28 cellular contexts compared by ENCODE assay signal in the genomic region with DNA sequence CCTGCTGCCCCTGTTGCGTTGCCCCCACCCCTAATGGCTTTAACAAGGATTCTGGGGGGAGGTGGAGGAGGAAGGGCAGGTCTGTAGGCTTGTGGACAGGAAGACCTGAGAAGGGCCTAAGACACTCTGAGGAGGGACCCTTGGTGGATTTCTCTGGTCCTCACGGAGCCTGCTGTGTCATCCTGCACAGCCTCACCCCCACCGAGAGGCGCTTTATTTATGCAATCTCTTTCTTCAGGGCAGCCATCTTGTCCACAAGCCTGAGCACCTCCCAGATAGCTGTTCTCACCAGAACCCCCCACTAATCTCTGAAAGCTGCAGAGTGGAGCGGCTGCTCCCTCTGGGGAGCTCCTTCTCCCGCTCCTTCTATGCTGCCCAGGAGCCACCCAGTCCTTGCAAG. TPM values are rescaled to one million over a fixed set of nuclear protein-coding genes. Genes with fewer than 3 reads are reported as not detected.
A peak's percentile ranks its signal among the peaks of the same experiment; 100 is the strongest.
DNase-seq lines count a peak whose midpoint lies in the region; ATAC-seq, FAIRE-seq and TF ChIP-seq lines count a peak whose summit lies in the region.
"Had no signal": no experiment of that assay in that cellular context is flagged by ENCODE, and none has a peak within 500 bp of the region (broad histone marks: within the 10 kb centered on the region; RNA-seq: fewer than 3 reads in every experiment).

No MANE protein-coding gene starts in this region.

- H4K8ac ChIP-seq in neuronal stem cell (ENCODE audit: low read depth, low read length) = no peak overlapping the region

- peak overlapping the region; percentile 23 for H3K4ac ChIP-seq in neuronal stem cell (ENCODE audit: low read length)

- no peak overlapping the region for H2BK5ac ChIP-seq in neuronal stem cell (ENCODE audit: low read length)

- H3K9me3 ChIP-seq in WERI-Rb-1 (ENCODE audit: severe bottlenecking) (no peaks in the 10 kb centered on the region), K562 (replicated peaks; ENCODE audit: control insufficient read depth, insufficient read depth, low read depth, low read length) (no peaks in the 10 kb centered on the region), neuronal stem cell (replicated peaks in 1 of 2; ENCODE audit: control insufficient read depth in 2 of 2, insufficient read depth in 1 of 2, low read depth in 1 of 2, low read length in 2 of 2) (peaks cover 0 to 4% of the 10 kb centered on the region in 2 donors)
- H3K9me3 ChIP-seq: BE2C had no signal

- H3K27me3 ChIP-seq in WERI-Rb-1 (ENCODE audit: insufficient read depth, low read depth, severe bottlenecking) (no peaks in the 10 kb centered on the region), K562 (ENCODE audit: control insufficient read depth in 2 of 2, insufficient read depth in 2 of 2, low read length in 2 of 2) (peaks cover 6 to 22% of the 10 kb centered on the region in 2 experiments), neuronal stem cell (ENCODE audit: control insufficient read depth in 3 of 3, insufficient read depth in 3 of 3, low read depth in 1 of 3, low read length in 3 of 3) (peaks cover 0 to 15% (median 0%) of the 10 kb centered on the region in 3 experiments)
- H3K27me3 ChIP-seq: BE2C had no signal

- peak; percentile 82 for ATAC-seq in K562
- no peak for ATAC-seq in stimulated activated effector memory CD8-positive, alpha-beta T cell treated with anti-CD3 and anti-CD28 coated beads, Interleukin-12 subunit alpha, Interleukin-12 subunit beta, amount 100 ng/mL, for 72 hours

- H3K4me1 Mint-ChIP-seq in stimulated activated effector memory CD8-positive, alpha-beta T cell treated with anti-CD3 and anti-CD28 coated beads, Interleukin-12 subunit alpha, Interleukin-12 subunit beta, amount 100 ng/mL, for 72 hours = peaks cover 52% of the 10 kb centered on the region

- POLR2A ChIA-PET in K562 (lab: Yijun Ruan, JAX) = interaction anchor here (0.5 to 0.6 kb wide), 2 partner anchors 72 to 86 kb away, joined by 3 to 4 read pairs; no protein-coding TSS in a partner anchor

- CTCF ChIA-PET in K562 (lab: Yijun Ruan, JAX; ENCODE audit: low intra/inter-chr PET ratio) = no interaction called here

- no peak for TF ChIP-seq RAD21 in K562 (CRISPR knock-in tag; conservative IDR thresholded peaks at IDR 0.05 in 1 of 2, IDR thresholded peaks at IDR 0.05 in 1 of 2)

- no peak for TF ChIP-seq POLR2A in K562 (conservative IDR thresholded peaks at IDR 0.05)

- in situ Hi-C loops in K562 (cut with MboI) = no loop called here

- no peaks in the 10 kb centered on the region for H3K36me3 ChIP-seq in WERI-Rb-1
- H3K36me3 ChIP-seq in K562 (ENCODE audit: control insufficient read depth, insufficient read depth, low read length) = no peaks in the 10 kb centered on the region
- no peaks in the 10 kb centered on the region for H3K36me3 ChIP-seq in neuronal stem cell (replicated peaks in 1 of 2; ENCODE audit: control insufficient read depth in 2 of 2, insufficient read depth in 2 of 2, low read length in 2 of 2)
- H3K36me3 ChIP-seq: BE2C, BLaER1 had no signal

- DNase-seq in WERI-Rb-1 (peak; percentile 47), K562 (ENCODE audit: extremely low read depth in 1 of 4, low spot score in 3 of 4) (peak; percentile 39 to 70 (median 64)), neuronal stem cell (ENCODE audit: low spot score) (no peak), NCI-H1417 treated with DMSO at 0.1 percent for 48 hours (lab: John Stamatoyannopoulos, UW) (no peak), amniotic stem cell (lab: John Stamatoyannopoulos, UW) (no peak), EL (no peak)
- no peak for DNase-seq in stimulated activated effector memory CD8-positive, alpha-beta T cell treated with anti-CD3 and anti-CD28 coated beads, Interleukin-12 subunit alpha, Interleukin-12 subunit beta, amount 100 ng/mL, for 72 hours (ENCODE audit: low spot score in 2 of 2)
- DNase-seq: 8988T; ACHN; BE2C; C1 segment of cervical spinal cord; CD4-positive, alpha-beta memory T cell; CD4-positive, CD25-positive, alpha-beta regulatory T cell; CD8-positive, alpha-beta memory T cell; COR-L47; DMS 273 treated with DMSO at 0.1 percent for 48 hours; DMS153; DMS53; DMS79; DND-41; GF-D8 had no signal

- H2BK12ac ChIP-seq in neuronal stem cell (ENCODE audit: low read length) = no peak overlapping the region

- H3K9me1 ChIP-seq in K562 (ENCODE audit: control insufficient read depth, insufficient read depth, low read length) = no peaks in the 10 kb centered on the region

- no peak overlapping the region for H3K14ac ChIP-seq in neuronal stem cell (ENCODE audit: low read length)

- H3K4me2 ChIP-seq in K562 (ENCODE audit: insufficient read depth, low read length) (no peak overlapping the region; the same call in 1 of the 2 replicates), neuronal stem cell (ENCODE audit: insufficient read depth, low read length, poor library complexity, severe bottlenecking) (no peak overlapping the region)
- H3K4me2 ChIP-seq: BLaER1 had no signal

- no peak for TF ChIP-seq EP300 in K562 (IDR thresholded peaks at IDR 0.05; ENCODE audit: low read length)

- H2BK120ac ChIP-seq in neuronal stem cell (ENCODE audit: low read depth, low read length) = no peak overlapping the region

- H3K79me2 ChIP-seq in K562 (ENCODE audit: control insufficient read depth, insufficient read depth, low read length) = no peaks in the 10 kb centered on the region

- peaks cover 2% of the 10 kb centered on the region for H3K9me3 Mint-ChIP-seq in stimulated activated effector memory CD8-positive, alpha-beta T cell treated with anti-CD3 and anti-CD28 coated beads, Interleukin-12 subunit alpha, Interleukin-12 subunit beta, amount 100 ng/mL, for 72 hours
- H3K9me3 Mint-ChIP-seq: CD8-positive, alpha-beta memory T cell had no signal

- peaks cover 12% of the 10 kb centered on the region for H3K36me3 Mint-ChIP-seq in stimulated activated effector memory CD8-positive, alpha-beta T cell treated with anti-CD3 and anti-CD28 coated beads, Interleukin-12 subunit alpha, Interleukin-12 subunit beta, amount 100 ng/mL, for 72 hours
- H3K36me3 Mint-ChIP-seq: CD14-positive monocyte; CD4-positive, alpha-beta memory T cell; CD4-positive, CD25-positive, alpha-beta regulatory T cell had no signal

- peaks cover 0 to 15% of the 10 kb centered on the region in 2 experiments; a peak in 3 of 5 replicates for H3K4me1 ChIP-seq in K562 (replicated peaks in 1 of 2; ENCODE audit: control insufficient read depth in 2 of 2, insufficient read depth in 2 of 2, low read length in 2 of 2)
- H3K4me1 ChIP-seq in neuronal stem cell (ENCODE audit: control insufficient read depth in 2 of 2, insufficient read depth in 1 of 2, low read depth in 1 of 2, low read length in 2 of 2) = no peaks in the 10 kb centered on the region
- H3K4me1 ChIP-seq: BE2C had no signal

- TF ChIP-seq CTCF in WERI-Rb-1 (IDR thresholded peaks at IDR 0.05; ENCODE audit: low read depth, low read length) (no peak), K562 (IDR thresholded peaks at IDR 0.05 in 2 of 3, conservative IDR thresholded peaks at IDR 0.05 in 1 of 3; ENCODE audit: insufficient read depth in 2 of 3, low read depth in 1 of 3, low read length in 3 of 3) (no peak)

- H3K18ac ChIP-seq in neuronal stem cell (ENCODE audit: low read length) = peak overlapping the region; percentile 36

- H4K91ac ChIP-seq in neuronal stem cell (ENCODE audit: low read depth, low read length, poor library complexity) = no peak overlapping the region

- H2AFZ ChIP-seq in K562 (ENCODE audit: low read depth, low read length) = peak overlapping the region; percentile 86
- no peak overlapping the region for H2AFZ ChIP-seq in neuronal stem cell (ENCODE audit: low read length)

- H3K4me3 Mint-ChIP-seq in stimulated activated effector memory CD8-positive, alpha-beta T cell treated with anti-CD3 and anti-CD28 coated beads, Interleukin-12 subunit alpha, Interleukin-12 subunit beta, amount 100 ng/mL, for 72 hours = no peak overlapping the region
- H3K4me3 Mint-ChIP-seq: CD14-positive monocyte; CD4-positive, alpha-beta memory T cell; CD8-positive, alpha-beta memory T cell had no signal

- 23% methylated on average over 6 of the region's 6 CpGs for WGBS in K562 (ENCODE audit: insufficient coverage, low coverage, missing lambda C conversion rate)
- no CpG with 5 or more reads among the region's 6 CpGs for WGBS in neuronal stem cell (ENCODE audit: extremely low coverage in 2 of 2, insufficient read length in 2 of 2, insufficient replicate concordance in 1 of 2), 2 donors

- H4K20me1 ChIP-seq in K562 (replicated peaks; ENCODE audit: control insufficient read depth, insufficient read depth, low read length) = no peaks in the 10 kb centered on the region

- peak overlapping the region; percentile 64 for H2AK5ac ChIP-seq in neuronal stem cell (ENCODE audit: low read depth, low read length)

- no peak overlapping the region for H3K23ac ChIP-seq in neuronal stem cell (ENCODE audit: low read depth, low read length, poor library complexity)

- H3K9ac ChIP-seq in K562 (ENCODE audit: insufficient read depth in 1 of 2, low read depth in 2 of 2, low read length in 2 of 2) (peak overlapping the region in 1 of 2 experiments; percentile 39; a peak in 2 of 4 replicates), neuronal stem cell (ENCODE audit: low read depth, low read length, poor library complexity) (no peak overlapping the region)
- H3K9ac ChIP-seq: BLaER1 had no signal

- H2BK15ac ChIP-seq in neuronal stem cell (ENCODE audit: low read length) = no peak overlapping the region

- peak overlapping the region; percentile 34 for H3K27ac ChIP-seq in WERI-Rb-1
- no peak overlapping the region for H3K27ac ChIP-seq in K562 (ENCODE audit: extremely low read depth, low read depth, low read length)
- H3K27ac ChIP-seq in neuronal stem cell (replicated peaks; ENCODE audit: low read length) = no peak overlapping the region
- H3K27ac ChIP-seq: BLaER1 had no signal

- intact Hi-C loops in K562 (cut with micrococcal nuclease) = no loop called here

- FAIRE-seq in K562 (lab: Jason Lieb, UNC) = no peak
- FAIRE-seq: A204.1, G401.6 had no signal

- no TSS peak for BruUV-seq in K562 (replicated peaks; lab: Mats Ljungman, UMichigan)

- peak overlapping the region; percentile 10 for H3K27ac Mint-ChIP-seq in stimulated activated effector memory CD8-positive, alpha-beta T cell treated with anti-CD3 and anti-CD28 coated beads, Interleukin-12 subunit alpha, Interleukin-12 subunit beta, amount 100 ng/mL, for 72 hours
- H3K27ac Mint-ChIP-seq: CD14-positive monocyte; CD8-positive, alpha-beta memory T cell had no signal

- H3K4me3 ChIP-seq in WERI-Rb-1 (ENCODE audit: low read depth, low read length) = no peak overlapping the region
- no peak overlapping the region for H3K4me3 ChIP-seq in K562
- no peak overlapping the region for H3K4me3 ChIP-seq in neuronal stem cell (ENCODE audit: low read length in 2 of 2)
- H3K4me3 ChIP-seq: BLaER1 had no signal

- no peaks in the 10 kb centered on the region for H3K79me1 ChIP-seq in neuronal stem cell (ENCODE audit: low read depth, low read length)

RNA-seq across cellular contexts. Expression of a gene that starts 59.3 kb away (rescaled TPM):
- total RNA-seq in K562 (2011; cell fraction: chromatin; rRNA removed; ENCODE audit: low replicate concordance) = not detected in 2 replicates
- total RNA-seq in K562 (2011; cell fraction: nucleolus; rRNA removed) = not detected in 2 replicates
- not detected in 2 replicates for total RNA-seq in K562 (2011; cell fraction: nucleoplasm; rRNA removed)
- total RNA-seq in K562 (2014; rRNA removed) = not detected in 2 replicates
- not detected in 2 replicates for total RNA-seq in K562 (2014; rRNA removed; fragmentation: Illumina TruSeq; extraction: Trizol)
- not detected in 2 replicates for total RNA-seq in K562 (2015; rRNA removed; fragmentation: Illumina TruSeq; extraction: Trizol)
- total RNA-seq in K562 (2021) = not detected in 2 replicates
- not detected in 2 replicates for polyA plus RNA-seq in K562 (2011; rRNA removed)
- not detected in 2 replicates for polyA plus RNA-seq in K562 (2011; cell fraction: cytosol; rRNA removed)
- not detected in 2 replicates for polyA plus RNA-seq in K562 (2011; cell fraction: nucleus; rRNA removed)
- polyA plus RNA-seq in K562 (2012) = not detected in 2 replicates
- polyA plus RNA-seq in K562 (2014; fragmentation: Illumina TruSeq; extraction: Trizol) = not detected in 2 replicates
- not detected for polyA plus RNA-seq in K562 (2014; fragmentation: Nextera tagmentation; extraction: Ambion mirVana)
- polyA plus RNA-seq in K562 (2014; rRNA removed) = not detected in 2 replicates
- polyA minus RNA-seq in K562 (2011; rRNA and poly(A)+ RNA removed) = not detected in 2 replicates
- polyA minus RNA-seq in K562 (2011; cell fraction: cytosol; rRNA and poly(A)+ RNA removed) = not detected in 2 replicates
- polyA minus RNA-seq in K562 (2011; cell fraction: nucleus; rRNA and poly(A)+ RNA removed) = not detected in 2 replicates
- not detected for polyA plus RNA-seq in neuronal stem cell (2013, experiment 1 of 2)
- not detected for polyA plus RNA-seq in neuronal stem cell (2013, experiment 2 of 2)
- total RNA-seq: A673; CD4-positive, alpha-beta memory T cell; CD4-positive, CD25-positive, alpha-beta regulatory T cell; CD8-positive, alpha-beta memory T cell; Daoy had no signal
- polyA plus RNA-seq: AG04450; CD14-positive monocyte; CD4-positive, alpha-beta memory T cell; CD4-positive, CD25-positive, alpha-beta regulatory T cell; CD8-positive, alpha-beta memory T cell had no signal

Comparison
In these comparisons a context has a peak if more than half of its experiments do, and no peak if none do; other contexts are left out.
1. DNase-seq: peak in WERI-Rb-1 (single experiment) and K562 (4 of 4); none in neuronal stem cell (single experiment), stimulated activated effector memory CD8-positive, alpha-beta T cell treated with anti-CD3 and anti-CD28 coated beads, Interleukin-12 subunit alpha, Interleukin-12 subunit beta, amount 100 ng/mL, for 72 hours (0 of 2), NCI-H1417 treated with DMSO at 0.1 percent for 48 hours (single experiment), amniotic stem cell (single experiment) and EL (single experiment).